23 cellular contexts compared by ENCODE assay signal in genomic region chr1:23759277-23759676, GRCh38. TPM values are rescaled to one million over a fixed set of nuclear protein-coding genes. Genes with fewer than 3 reads are reported as not detected.
DNase-seq lines count a peak whose midpoint lies in the region; ATAC-seq and TF ChIP-seq lines count a peak whose summit lies in the region.
"Had no signal": no experiment of that assay in that cellular context is flagged by ENCODE, and none has a peak within 500 bp of the region (broad histone marks: within the 10 kb centered on the region; RNA-seq: fewer than 3 reads in every experiment).

No MANE protein-coding gene starts in this region.

- TF ChIP-seq EP300 in transverse colon (IDR thresholded peaks at IDR 0.05; ENCODE audit: low read depth) (no peak), upper lobe of left lung (IDR thresholded peaks at IDR 0.05) (no peak)

- H3K27ac ChIP-seq in cardiac muscle cell (peak overlapping the region; percentile 67), transverse colon (no peak overlapping the region), upper lobe of left lung (no peak overlapping the region)
- H3K27ac ChIP-seq: SJCRH30, uterus had no signal

- no peak overlapping the region for H3K4me3 Mint-ChIP-seq in stimulated activated naive CD8-positive, alpha-beta T cell treated with anti-CD3 and anti-CD28 coated beads, Interleukin-15, Interleukin-2, amounts not matched to agents 100 ng/mL and 50 ng/mL, for 24 hours
- H3K4me3 Mint-ChIP-seq: activated naive CD4-positive, alpha-beta T cell treated with anti-CD3 and anti-CD28 coated beads, Interleukin-2, amount 50 U/mL, for 24 hours; CD8-positive, alpha-beta T cell; immature natural killer cell; stimulated activated naive B cell treated with anti-CD40 and anti-IgM and Interleukin-4, amounts not matched to agents 10 μg/mL and 1 μg/mL and 100 μg/mL, for 72 hours had no signal

- ATAC-seq in stimulated activated naive CD8-positive, alpha-beta T cell treated with anti-CD3 and anti-CD28 coated beads, Interleukin-15, Interleukin-2, amounts not matched to agents 100 U/mL and 50 U/mL, for 24 hours = no peak
- ATAC-seq in upper lobe of left lung (ENCODE audit: low FRiP score in 2 of 2) = no peak
- no peak for ATAC-seq in HG03571 (IDR thresholded peaks at IDR 0.05; ENCODE audit: unreplicated experiment)
- ATAC-seq: CD8-positive, alpha-beta T cell; gastrocnemius medialis; HepG2; stimulated activated naive B cell treated with anti-CD40 and anti-IgM and Interleukin-4, amounts not matched to agents 10 μg/mL and 1 μg/mL and 100 μg/mL, for 72 hours had no signal

- no peaks in the 10 kb centered on the region for H3K4me1 Mint-ChIP-seq in stimulated activated naive CD8-positive, alpha-beta T cell treated with anti-CD3 and anti-CD28 coated beads, Interleukin-15, Interleukin-2, amounts not matched to agents 100 ng/mL and 50 ng/mL, for 24 hours (ENCODE audit: low read depth)
- H3K4me1 Mint-ChIP-seq: activated naive CD4-positive, alpha-beta T cell treated with anti-CD3 and anti-CD28 coated beads, Interleukin-2, amount 50 U/mL, for 24 hours had no signal

- H3K9me3 Mint-ChIP-seq in stimulated activated naive CD8-positive, alpha-beta T cell treated with anti-CD3 and anti-CD28 coated beads, Interleukin-15, Interleukin-2, amounts not matched to agents 100 ng/mL and 50 ng/mL, for 24 hours = no peaks in the 10 kb centered on the region
- H3K9me3 Mint-ChIP-seq: activated naive CD4-positive, alpha-beta T cell treated with anti-CD3 and anti-CD28 coated beads, Interleukin-2, amount 50 U/mL, for 24 hours; CD8-positive, alpha-beta T cell; immature natural killer cell; stimulated activated naive B cell treated with anti-CD40 and anti-IgM and Interleukin-4, amounts not matched to agents 10 μg/mL and 1 μg/mL and 100 μg/mL, for 72 hours had no signal

- DNase-seq in stimulated activated naive CD8-positive, alpha-beta T cell treated with anti-CD3 and anti-CD28 coated beads, Interleukin-15, Interleukin-2, amounts not matched to agents 100 U/mL and 50 U/mL, for 24 hours = no peak
- DNase-seq in cardiac muscle cell (ENCODE audit: low read depth in 1 of 2, low spot score in 1 of 2) (peak in 1 of 2 donors; percentile 15), myocyte (ENCODE audit: low read depth) (peak; percentile 33), transverse colon (no peak), upper lobe of left lung (no peak), NCI-H526 (lab: John Stamatoyannopoulos, UW) (no peak)
- DNase-seq: activated CD4-positive, CD25-positive, alpha-beta regulatory T cell treated with anti-CD3 and anti-CD28 coated beads, Interleukin-2, amount 50 U/mL, for 72 hours; activated T-cell treated with anti-CD3 and anti-CD28 coated beads, Interleukin-2, amount 50 U/mL, for 1 hour; CD8-positive, alpha-beta T cell; cerebellar nuclear complex; DND-41; gastrocnemius medialis; immature natural killer cell; NCI-H187 treated with DMSO at 0.1 percent for 48 hours; NCI-H510A treated with DMSO at 0.1 percent for 48 hours; SJCRH30; stimulated activated naive B cell treated with anti-CD40 and anti-IgM and Interleukin-4, amounts not matched to agents 10 μg/mL and 1 μg/mL and 100 μg/mL, for 72 hours; T-helper 9 cell; uterus had no signal

- H3K27ac Mint-ChIP-seq in stimulated activated naive CD8-positive, alpha-beta T cell treated with anti-CD3 and anti-CD28 coated beads, Interleukin-15, Interleukin-2, amounts not matched to agents 100 ng/mL and 50 ng/mL, for 24 hours = peak overlapping the region; percentile 12
- H3K27ac Mint-ChIP-seq: activated naive CD4-positive, alpha-beta T cell treated with anti-CD3 and anti-CD28 coated beads, Interleukin-2, amount 50 U/mL, for 24 hours; CD8-positive, alpha-beta T cell; immature natural killer cell had no signal

- H3K27me3 Mint-ChIP-seq in stimulated activated naive CD8-positive, alpha-beta T cell treated with anti-CD3 and anti-CD28 coated beads, Interleukin-15, Interleukin-2, amounts not matched to agents 100 ng/mL and 50 ng/mL, for 24 hours = no peaks in the 10 kb centered on the region
- H3K27me3 Mint-ChIP-seq: activated naive CD4-positive, alpha-beta T cell treated with anti-CD3 and anti-CD28 coated beads, Interleukin-2, amount 50 U/mL, for 24 hours; stimulated activated naive B cell treated with anti-CD40 and anti-IgM and Interleukin-4, amounts not matched to agents 10 μg/mL and 1 μg/mL and 100 μg/mL, for 72 hours had no signal

- H3K36me3 ChIP-seq in cardiac muscle cell = peaks cover 57% of the 10 kb centered on the region
- H3K36me3 ChIP-seq in transverse colon = peaks cover 0 to 77% (median 32%) of the 10 kb centered on the region in 4 donors
- H3K36me3 ChIP-seq in upper lobe of left lung = peaks cover 62 to 88% (median 73%) of the 10 kb centered on the region in 4 donors

- TF ChIP-seq POLR2A in transverse colon (IDR thresholded peaks at IDR 0.05) (no peak), upper lobe of left lung (IDR thresholded peaks at IDR 0.05) (no peak)

- H3K4me1 ChIP-seq in cardiac muscle cell (ENCODE audit: low read depth) = peaks cover 11% of the 10 kb centered on the region
- H3K4me1 ChIP-seq in transverse colon = peaks cover 0 to 3% (median 0%) of the 10 kb centered on the region in 4 donors
- H3K4me1 ChIP-seq in upper lobe of left lung = peaks cover 0 to 4% (median 0%) of the 10 kb centered on the region in 4 donors
- H3K4me1 ChIP-seq: SJCRH30, uterus had no signal

- peaks cover 74% of the 10 kb centered on the region for H3K36me3 Mint-ChIP-seq in stimulated activated naive CD8-positive, alpha-beta T cell treated with anti-CD3 and anti-CD28 coated beads, Interleukin-15, Interleukin-2, amounts not matched to agents 100 ng/mL and 50 ng/mL, for 24 hours (ENCODE audit: low read depth)

- H3K9me3 ChIP-seq in cardiac muscle cell (ENCODE audit: low read depth) (no peaks in the 10 kb centered on the region), transverse colon (no peaks in the 10 kb centered on the region), upper lobe of left lung (no peaks in the 10 kb centered on the region)
- H3K9me3 ChIP-seq: gastrocnemius medialis, SJCRH30, uterus had no signal

- WGBS in transverse colon (ENCODE audit: low coverage in 1 of 2), 2 donors = 37% methylated on average over 4 of the region's 4 CpGs; no CpG with 5 or more reads in 1 of the 2 donors
- WGBS in upper lobe of left lung, 2 donors = 76% methylated on average over 4 of the region's 4 CpGs

- H3K27me3 ChIP-seq in cardiac muscle cell = no peaks in the 10 kb centered on the region
- H3K27me3 ChIP-seq in transverse colon = no peaks in the 10 kb centered on the region
- H3K27me3 ChIP-seq in upper lobe of left lung = no peaks in the 10 kb centered on the region
- H3K27me3 ChIP-seq: gastrocnemius medialis, SJCRH30, uterus had no signal

- H3K4me3 ChIP-seq in cardiac muscle cell (no peak overlapping the region), transverse colon (no peak overlapping the region), upper lobe of left lung (no peak overlapping the region)
- H3K4me3 ChIP-seq: gastrocnemius medialis, SJCRH30, uterus had no signal

- intact Hi-C loops in transverse colon (cut with DNase I; ENCODE audit: low total_unique reads) = no loop called here

- no peak for TF ChIP-seq CTCF in cardiac muscle cell (IDR thresholded peaks at IDR 0.05; ENCODE audit: low read depth, low read length)
- TF ChIP-seq CTCF in transverse colon (IDR thresholded peaks at IDR 0.05) = no peak
- TF ChIP-seq CTCF in upper lobe of left lung (IDR thresholded peaks at IDR 0.05) = no peak

- in situ Hi-C loops in transverse colon (cut with MboI; ENCODE audit: low pct_ligation_motif_present in 1 of 4, low pct_unique_long_range_greater_than_20kb in 1 of 4, low sequenced_read_pairs in 3 of 4) = no loop called here

RNA-seq across cellular contexts. Expression of gene ELOA, which starts 16.0 kb away (rescaled TPM):
- total RNA-seq in cardiac muscle cell (34.1 and 42.1 TPM in 2 replicates), myocyte (38.7 and 43.2 TPM in 2 replicates), transverse colon (10 to 100 TPM in 3 of 4 donors, 1 to 10 TPM in 1; 9.6 to 39.3 (median 33.2) TPM), upper lobe of left lung (10 to 100 TPM; 43.2 to 71.2 (median 59.0) TPM)
- polyA plus RNA-seq in cardiac muscle cell = 34.0 and 34.8 TPM in 2 replicates
- 23.6 TPM for polyA plus RNA-seq in myocyte (2012)

RNA-seq across cellular contexts. Expression of gene PITHD1, which starts 18.9 kb away (rescaled TPM):
- 71.7 and 99.6 TPM in 2 replicates for total RNA-seq in cardiac muscle cell
- 48.1 and 61.4 TPM in 2 replicates for polyA plus RNA-seq in cardiac muscle cell
- 51.7 and 53.4 TPM in 2 replicates for total RNA-seq in myocyte
- polyA plus RNA-seq in myocyte (2012) = 35.6 TPM
- 10 to 100 TPM; 36.7 to 40.6 (median 38.9) TPM for total RNA-seq in transverse colon
- total RNA-seq in upper lobe of left lung = 10 to 100 TPM; 29.5 to 57.0 (median 45.1) TPM

RNA-seq across cellular contexts. Expression of gene LYPLA2, which starts 31.7 kb away (rescaled TPM):
- total RNA-seq in cardiac muscle cell = 73.6 and 131 TPM in 2 replicates
- polyA plus RNA-seq in cardiac muscle cell = 124 and 150 TPM in 2 replicates
- total RNA-seq in myocyte = 52.5 and 58.3 TPM in 2 replicates
- 42.9 TPM for polyA plus RNA-seq in myocyte (2012)
- total RNA-seq in transverse colon = 100 to 1,000 TPM in 1 of 4 donors, 10 to 100 TPM in 3; 23.1 to 110 (median 84.4) TPM
- 10 to 100 TPM; 38.5 to 84.1 (median 59.9) TPM for total RNA-seq in upper lobe of left lung

RNA-seq across cellular contexts. Expression of gene GALE, which starts 41.3 kb away (rescaled TPM):
- total RNA-seq in cardiac muscle cell = 25.8 and 53.3 TPM in 2 replicates
- 38.7 and 65.7 TPM in 2 replicates for polyA plus RNA-seq in cardiac muscle cell
- 28.4 and 32.0 TPM in 2 replicates for total RNA-seq in myocyte
- polyA plus RNA-seq in myocyte (2012) = 16.7 TPM
- total RNA-seq in transverse colon = 100 to 1,000 TPM in 2 of 4 donors, 10 to 100 TPM in 2; 28.5 to 166 (median 124) TPM
- total RNA-seq in upper lobe of left lung = 10 to 100 TPM; 49.2 to 95.0 (median 59.7) TPM
